In the genomic region with DNA sequence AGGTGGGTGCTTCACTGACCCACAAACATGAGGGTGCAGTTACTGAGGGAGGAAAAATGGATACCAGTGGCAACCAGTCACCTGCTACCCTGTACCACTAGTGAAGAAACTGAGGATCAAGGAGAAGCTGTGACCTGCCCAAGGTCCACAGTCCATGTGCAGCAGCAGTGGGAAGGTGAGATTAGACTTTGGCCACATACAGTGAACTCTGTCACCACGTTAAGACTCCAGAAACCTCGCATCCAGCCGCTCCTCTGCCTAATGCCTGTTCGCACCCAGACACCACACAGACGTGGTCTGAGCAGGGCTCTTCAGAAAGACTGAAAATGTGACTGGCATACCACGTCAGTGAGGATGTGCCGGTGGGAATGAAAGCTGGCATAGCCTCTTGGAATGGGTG, we compare ENCODE assay signal across 29 cellular contexts.
"Had no signal": no experiment of that assay in that cellular context is flagged by ENCODE, and none has a peak within 500 bp of the region (broad histone marks: within the 10 kb centered on the region; RNA-seq: fewer than 3 reads in every experiment).

No MANE protein-coding gene starts in this region.

- ATAC-seq: activated CD8-positive, alpha-beta T cell treated with anti-CD3 and anti-CD28 coated beads for 36 hours; activated naive CD4-positive, alpha-beta T cell treated with anti-CD3 and anti-CD28 coated beads, Interleukin-2, amount 50 U/mL, for 72 hours; activated T-cell treated with anti-CD3 and anti-CD28 coated beads, Interleukin-2, amount 50 U/mL, for 4 hours; activated T-cell treated with anti-CD3 and anti-CD28 coated beads, Interleukin-2, amount 50 U/mL, for 72 hours; activated T-helper 17 cell treated with anti-CD3 and anti-CD28 coated beads, Interleukin-2, amount 50 U/mL, for 72 hours had no signal

- H3K27ac ChIP-seq: adrenal gland, ascending aorta, VCaP had no signal

- H3K9me3 ChIP-seq: adrenal gland, ascending aorta had no signal

- DNase-seq: activated B cell treated with CpG ODN at 0.5 μM for 24 hours; activated CD4-positive, alpha-beta memory T cell treated with anti-CD3 and anti-CD28 coated beads for 36 hours; activated CD4-positive, alpha-beta T cell treated with anti-CD3 and anti-CD28 coated beads for 4 hours; activated CD4-positive, alpha-beta T cell treated with anti-CD3 and anti-CD28 coated beads, Interleukin-2, amount 10 ng/mL, durations not matched to agents 24 days and 14 days; activated CD4-positive, alpha-beta T cell treated with anti-CD3 and anti-CD28 coated beads, Interleukin-2, amount 50 U/mL, for 1 hour; activated CD4-positive, alpha-beta T cell treated with anti-CD3 and anti-CD28 coated beads, Interleukin-2, amount 50 U/mL, for 4 hours; activated CD4-positive, CD25-positive, alpha-beta regulatory T cell treated with anti-CD3 and anti-CD28 coated beads, Interleukin-2, amount 50 U/mL, for 72 hours; activated CD8-positive, alpha-beta memory T cell treated with anti-CD3 and anti-CD28 coated beads, Interleukin-2, amount 50 U/mL, for 4 hours; activated CD8-positive, alpha-beta T cell treated with anti-CD3 and anti-CD28 coated beads for 36 hours; activated effector memory CD4-positive, alpha-beta T cell treated with anti-CD3 and anti-CD28 coated beads, Interleukin-2, amount 50 U/mL, for 16 hours; activated gamma-delta T cell treated with Interleukin-2 at 50 U/mL for 16 hours; activated naive CD4-positive, alpha-beta T cell; activated naive CD4-positive, alpha-beta T cell treated with anti-CD3 and anti-CD28 coated beads for 36 hours; activated naive CD4-positive, alpha-beta T cell treated with anti-CD3 and anti-CD28 coated beads, Interleukin-2, amount 50 U/mL, for 16 hours; activated naive CD8-positive, alpha-beta T cell treated with anti-CD3 and anti-CD28 coated beads for 36 hours; activated T-cell treated with anti-CD3 and anti-CD28 coated beads for 4 hours; activated T-cell treated with anti-CD3 and anti-CD28 coated beads, Interleukin-2, amount 50 U/mL, for 1 hour; activated T-cell treated with anti-CD3 and anti-CD28 coated beads, Interleukin-2, amount 50 U/mL, for 4 hours; activated T-cell treated with anti-CD3 and anti-CD28 coated beads, Interleukin-2, amount 50 U/mL, for 72 hours; adrenal gland; amniotic stem cell; central memory CD4-positive, alpha-beta T cell; T-helper 1 cell; T-helper 2 cell; T-helper 9 cell had no signal

- H3K4me3 ChIP-seq: adrenal gland, ascending aorta had no signal

- H3K4me1 ChIP-seq: adrenal gland had no signal

- H3K27me3 ChIP-seq: adrenal gland, ascending aorta had no signal
